In genomic region chr19:6424190-6424938, GRCh38 we compare ENCODE assay signal across 8 cellular contexts. TPM values are rescaled to one million over a fixed set of nuclear protein-coding genes. Genes with fewer than 3 reads are reported as not detected.
DNase-seq lines count a peak whose midpoint lies in the region; ATAC-seq and TF ChIP-seq lines count a peak whose summit lies in the region.

A gene with protein sequence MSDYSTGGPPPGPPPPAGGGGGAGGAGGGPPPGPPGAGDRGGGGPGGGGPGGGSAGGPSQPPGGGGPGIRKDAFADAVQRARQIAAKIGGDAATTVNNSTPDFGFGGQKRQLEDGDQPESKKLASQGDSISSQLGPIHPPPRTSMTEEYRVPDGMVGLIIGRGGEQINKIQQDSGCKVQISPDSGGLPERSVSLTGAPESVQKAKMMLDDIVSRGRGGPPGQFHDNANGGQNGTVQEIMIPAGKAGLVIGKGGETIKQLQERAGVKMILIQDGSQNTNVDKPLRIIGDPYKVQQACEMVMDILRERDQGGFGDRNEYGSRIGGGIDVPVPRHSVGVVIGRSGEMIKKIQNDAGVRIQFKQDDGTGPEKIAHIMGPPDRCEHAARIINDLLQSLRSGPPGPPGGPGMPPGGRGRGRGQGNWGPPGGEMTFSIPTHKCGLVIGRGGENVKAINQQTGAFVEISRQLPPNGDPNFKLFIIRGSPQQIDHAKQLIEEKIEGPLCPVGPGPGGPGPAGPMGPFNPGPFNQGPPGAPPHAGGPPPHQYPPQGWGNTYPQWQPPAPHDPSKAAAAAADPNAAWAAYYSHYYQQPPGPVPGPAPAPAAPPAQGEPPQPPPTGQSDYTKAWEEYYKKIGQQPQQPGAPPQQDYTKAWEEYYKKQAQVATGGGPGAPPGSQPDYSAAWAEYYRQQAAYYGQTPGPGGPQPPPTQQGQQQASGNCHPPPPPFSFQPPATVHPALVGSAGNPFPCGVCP (minus strand): TSS chr19:6424811. CDS start chr19:6424701, 110 bp downstream.

- no peaks in the 10 kb centered on the region for H3K36me3 ChIP-seq in uterus

- H3K27me3 ChIP-seq in uterus, result no peaks in the 10 kb centered on the region

- no peaks in the 10 kb centered on the region for H3K9me3 ChIP-seq in uterus

- POLR2A ChIA-PET in activated CD8-positive, alpha-beta T cell treated with anti-CD3 and anti-CD28 coated beads for 36 hours (lab: Charles Lee), result interaction anchor here (0.6 to 3.2 kb wide), 11 partner anchors 8 to 401 kb away, joined by 3 to 10 read pairs (median 4); partner anchors contain the start of gene DENND1C

- intact Hi-C loops in CD14-positive monocyte (cut with micrococcal nuclease) (loop anchor here (10.0 kb wide), 2 partner anchors 50 to 520 kb away; partner anchors contain the start of genes ALKBH7 (in 1 of the 2), NDUFA11 (in 1 of the 2), PSPN (in 1 of the 2) and VMAC (in 1 of the 2)), natural killer cell (cut with micrococcal nuclease) (loop anchor here (2.0 kb wide), 1 partner anchor 64 kb away; the partner anchor contains the start of gene CLPP), uterus (cut with DNase I; ENCODE audit: low total_unique reads) (no loop called here)
- intact Hi-C loops in activated CD8-positive, alpha-beta T cell treated with anti-CD3 and anti-CD28 coated beads for 36 hours (cut with micrococcal nuclease), result no loop called here

- peaks cover 0 to 8% of the 10 kb centered on the region in 2 donors for H3K4me1 ChIP-seq in uterus

- H3K4me3 ChIP-seq in uterus, result peak within 1 kb of the TSS; percentile 85 to 89

- H3K36me3 Mint-ChIP-seq in CD14-positive monocyte, result peaks cover 25 to 30% of the 10 kb centered on the region in 2 donors
- peaks cover 23% of the 10 kb centered on the region for H3K36me3 Mint-ChIP-seq in HFFc6 (ENCODE audit: low read depth)
- peaks cover 38% of the 10 kb centered on the region for H3K36me3 Mint-ChIP-seq in activated CD8-positive, alpha-beta T cell treated with anti-CD3 and anti-CD28 coated beads for 36 hours (ENCODE audit: low read depth)
- H3K36me3 Mint-ChIP-seq in natural killer cell, result no peaks in the 10 kb centered on the region

- peak within 1 kb of the TSS; percentile 84 to 91 for H3K4me3 Mint-ChIP-seq in CD14-positive monocyte
- H3K4me3 Mint-ChIP-seq in HFFc6, result peak within 1 kb of the TSS; percentile 96
- H3K4me3 Mint-ChIP-seq in activated CD8-positive, alpha-beta T cell treated with anti-CD3 and anti-CD28 coated beads for 36 hours, result peak within 1 kb of the TSS; percentile 93
- peak within 1 kb of the TSS; percentile 87 for H3K4me3 Mint-ChIP-seq in natural killer cell

- DNase-seq in CD14-positive monocyte (ENCODE audit: low spot score), result no peak
- DNase-seq in HFFc6, result no peak
- peak; percentile 33 for DNase-seq in activated CD8-positive, alpha-beta T cell treated with anti-CD3 and anti-CD28 coated beads for 36 hours
- DNase-seq in natural killer cell, result peak; percentile 33
- peak; percentile 22 to 47 for DNase-seq in uterus
- DNase-seq in NCI-H1694 treated with DMSO at 0.1 percent for 48 hours (lab: John Stamatoyannopoulos, UW), result no peak

- H3K27ac Mint-ChIP-seq in CD14-positive monocyte (peak within 1 kb of the TSS; percentile 86 to 95 (median 91)), HFFc6 (peak within 1 kb of the TSS; percentile 88), natural killer cell (peak within 1 kb of the TSS; percentile 85 to 86)
- peak within 1 kb of the TSS; percentile 95 for H3K27ac Mint-ChIP-seq in activated CD8-positive, alpha-beta T cell treated with anti-CD3 and anti-CD28 coated beads for 36 hours

- CTCF ChIA-PET in activated CD8-positive, alpha-beta T cell treated with anti-CD3 and anti-CD28 coated beads for 36 hours (lab: Charles Lee), result interaction anchor here (1.1 to 1.3 kb wide), 2 partner anchors 57 to 439 kb away, joined by 3 to 4 read pairs; partner anchors contain the start of gene DENND1C

- peaks cover 0 to 7% (median 2%) of the 10 kb centered on the region in 3 donors for H3K27me3 Mint-ChIP-seq in CD14-positive monocyte (ENCODE audit: low read depth in 3 of 3)
- peaks cover 5% of the 10 kb centered on the region; the same call in 1 of the 2 replicates for H3K27me3 Mint-ChIP-seq in HFFc6 (ENCODE audit: insufficient read depth)
- H3K27me3 Mint-ChIP-seq in activated CD8-positive, alpha-beta T cell treated with anti-CD3 and anti-CD28 coated beads for 36 hours, result no peaks in the 10 kb centered on the region
- peaks cover 0 to 2% of the 10 kb centered on the region in 2 donors for H3K27me3 Mint-ChIP-seq in natural killer cell (ENCODE audit: low read depth in 2 of 2)

- TF ChIP-seq POLR2A in uterus (IDR thresholded peaks at IDR 0.05), result peak; percentile 77 to 91

- ATAC-seq in activated CD8-positive, alpha-beta T cell treated with anti-CD3 and anti-CD28 coated beads for 36 hours, result no peak
- ATAC-seq in esophagus mucosa (no peak), natural killer cell (no peak), GM18907 (IDR thresholded peaks at IDR 0.05; ENCODE audit: unreplicated experiment) (no peak)

- TF ChIP-seq CTCF in CD14-positive monocyte (IDR thresholded peaks at IDR 0.05) (no peak), HFFc6 (IDR thresholded peaks at IDR 0.05) (no peak), natural killer cell (IDR thresholded peaks at IDR 0.05) (no peak), uterus (IDR thresholded peaks at IDR 0.05) (no peak)
- TF ChIP-seq CTCF in activated CD8-positive, alpha-beta T cell treated with anti-CD3 and anti-CD28 coated beads for 36 hours (IDR thresholded peaks at IDR 0.05), result no peak

- H3K27ac ChIP-seq in uterus, result peak within 1 kb of the TSS; percentile 82 to 90

- H3K9me3 Mint-ChIP-seq in CD14-positive monocyte (peaks cover 0 to 6% (median 3%) of the 10 kb centered on the region in 7 donors), HFFc6 (no peaks in the 10 kb centered on the region), natural killer cell (no peaks in the 10 kb centered on the region)
- H3K9me3 Mint-ChIP-seq in activated CD8-positive, alpha-beta T cell treated with anti-CD3 and anti-CD28 coated beads for 36 hours, result peaks cover 4% of the 10 kb centered on the region

- H3K4me1 Mint-ChIP-seq in CD14-positive monocyte (peaks cover 33% of the 10 kb centered on the region), HFFc6 (ENCODE audit: low read depth) (peaks cover 26% of the 10 kb centered on the region), natural killer cell (peaks cover 30 to 47% of the 10 kb centered on the region in 2 donors)
- peaks cover 33% of the 10 kb centered on the region for H3K4me1 Mint-ChIP-seq in activated CD8-positive, alpha-beta T cell treated with anti-CD3 and anti-CD28 coated beads for 36 hours (ENCODE audit: low read depth)

RNA-seq across cellular contexts. Expression of the gene that starts here (rescaled TPM):
- polyA plus RNA-seq in CD14-positive monocyte, result 1 to 10 TPM; 8.6 to 9.1 TPM
- total RNA-seq in HFFc6 (2021; fragmentation: NEBNext Ultra II Directional; extraction: Animal tissue kit (Norgen Biotek cat#: 25700)), result 100 to 1,000 TPM; 259 to 312 (median 301) TPM
- 100 to 1,000 TPM; 366 to 370 TPM for total RNA-seq in activated CD8-positive, alpha-beta T cell treated with anti-CD3 and anti-CD28 coated beads for 36 hours
- total RNA-seq in esophagus mucosa, result 148 TPM
- 100 to 1,000 TPM; 160 to 192 (median 165) TPM for total RNA-seq in natural killer cell
- 100 to 1,000 TPM in 2 of 4 donors, 10 to 100 TPM in 2; 23.5 to 259 (median 66.5) TPM for total RNA-seq in uterus

Comparison
In these comparisons a context has a peak if more than half of its experiments do, and no peak if none do; other contexts are left out.
1. DNase-seq: peak in activated CD8-positive, alpha-beta T cell treated with anti-CD3 and anti-CD28 coated beads for 36 hours (single experiment), natural killer cell (single experiment) and uterus (2 of 2); none in CD14-positive monocyte (single experiment), HFFc6 (single experiment) and NCI-H1694 treated with DMSO at 0.1 percent for 48 hours (single experiment).
2. intact Hi-C loops: an anchor here in CD14-positive monocyte (10.0 kb wide) and natural killer cell (2.0 kb wide); none called in activated CD8-positive, alpha-beta T cell treated with anti-CD3 and anti-CD28 coated beads for 36 hours and uterus.
3. Peak in every context shown above with its lines, with median percentiles within 50 percentile points of each other: H3K27ac Mint-ChIP-seq and H3K4me3 Mint-ChIP-seq.